8 cellular contexts compared by ENCODE assay signal in the genomic region with DNA sequence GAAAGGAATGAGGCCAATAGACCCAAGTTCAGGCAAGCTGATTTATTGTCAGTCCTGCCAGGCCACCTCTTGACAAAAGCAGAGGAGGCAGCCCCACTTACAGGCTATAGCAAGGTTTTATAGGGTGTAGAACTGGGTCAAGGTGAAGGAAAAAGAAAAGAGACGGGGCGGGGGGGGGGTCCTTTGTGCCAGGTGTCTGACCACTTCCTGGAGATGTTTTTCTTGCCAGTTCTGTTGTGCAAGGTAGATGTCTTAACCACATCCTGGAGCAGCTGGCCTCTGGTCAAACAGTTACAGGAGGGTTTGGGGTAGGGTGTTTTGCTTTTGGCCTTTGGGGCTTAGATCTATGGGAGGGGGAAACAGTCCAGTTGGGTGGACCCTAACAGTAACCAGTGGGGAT.
DNase-seq lines count a peak whose midpoint lies in the region; ATAC-seq, FAIRE-seq and TF ChIP-seq lines count a peak whose summit lies in the region.
"Not testable (repeated sequence)": the region's sequence is repeated elsewhere in the genome, so short reads cannot be mapped to it uniquely, and the experiment has no call there.

No MANE protein-coding gene starts in this region.

- H3K4me2 ChIP-seq in DOHH2 (ENCODE audit: low read length), result peak overlapping the region; percentile 51
- peak overlapping the region; percentile 32 for H3K4me2 ChIP-seq in GM12878 (ENCODE audit: control insufficient read depth, insufficient read depth)

- CTCF ChIA-PET in GM12878 (lab: Yijun Ruan, JAX), result interaction anchor here (0.7 to 2.3 kb wide), 5 partner anchors 11 to 1145 kb away, joined by 3 to 7 read pairs (median 4); no protein-coding TSS in a partner anchor

- peak; percentile 66 for FAIRE-seq in GM12878 (lab: Jason Lieb, UNC)
- not testable (repeated sequence) for FAIRE-seq in small intestine (lab: Jason Lieb, UNC)

- BruUV-seq in GM12878 (replicated peaks; lab: Mats Ljungman, UMichigan), result not testable (repeated sequence)

- peaks cover 54% of the 10 kb centered on the region for H3K4me1 Mint-ChIP-seq in activated CD4-positive, alpha-beta T cell treated with anti-CD3 and anti-CD28 coated beads, Interleukin-2, amount 10 ng/mL, durations not matched to agents 24 days and 14 days

- POLR2A ChIA-PET in GM12878 (lab: Charles Lee), result not testable (repeated sequence)

- peak overlapping the region; percentile 90 for H3K27ac Mint-ChIP-seq in activated CD4-positive, alpha-beta T cell treated with anti-CD3 and anti-CD28 coated beads, Interleukin-2, amount 10 ng/mL, durations not matched to agents 24 days and 14 days

- TF ChIP-seq RAD21 in GM12878 (IDR thresholded peaks at IDR 0.05; ENCODE audit: insufficient read depth, low read depth, low read length), result peak; percentile 29; the same call in 1 of the 2 replicates

- not testable (repeated sequence) for TF ChIP-seq POLR2A in NB4 (IDR thresholded peaks at IDR 0.05; ENCODE audit: extremely low read depth, insufficient read length); GM12878 (IDR thresholded peaks at IDR 0.05; ENCODE audit: low read depth, low read length)

- SMC1A ChIA-PET in GM12878 (lab: Charles Lee; ENCODE audit: uncharacterized antibody, unreplicated experiment), result interaction anchor here (0.9 to 1.3 kb wide), 4 partner anchors 8 to 1145 kb away, joined by 3 to 7 read pairs (median 3); no protein-coding TSS in a partner anchor

- H3K36me3 ChIP-seq in DOHH2 (ENCODE audit: control insufficient read depth, low read length), result peaks cover 46% of the 10 kb centered on the region
- not testable (repeated sequence) for H3K36me3 ChIP-seq in GM12878 (ENCODE audit: control insufficient read depth in 2 of 2, insufficient read depth in 2 of 2, low read length in 1 of 2); small intestine (ENCODE audit: control insufficient read depth in 2 of 2, insufficient read depth in 2 of 2, low read length in 2 of 2)

- not testable (repeated sequence) for H2AFZ ChIP-seq in GM12878 (ENCODE audit: control insufficient read depth, low read depth, low read length)

- H3K9me3 ChIP-seq in DOHH2 (ENCODE audit: control insufficient read depth, insufficient read depth, low read length), result peaks cover 30% of the 10 kb centered on the region
- H3K9me3 ChIP-seq in GM12878 (replicated peaks; ENCODE audit: control insufficient read depth, insufficient read depth, low read length); small intestine (ENCODE audit: control insufficient read depth, low read depth): not testable (repeated sequence)

- not testable (repeated sequence) for H3K27me3 ChIP-seq in DOHH2 (ENCODE audit: control insufficient read depth, low read length); GM12878 (replicated peaks in 1 of 2; ENCODE audit: control insufficient read depth in 2 of 2, insufficient read depth in 2 of 2, low read length in 1 of 2); small intestine (ENCODE audit: control insufficient read depth in 2 of 2, insufficient read depth in 2 of 2, low read length in 2 of 2)

- peaks cover 30% of the 10 kb centered on the region for H3K4me1 ChIP-seq in DOHH2 (ENCODE audit: control insufficient read depth, low read length)
- not testable (repeated sequence) for H3K4me1 ChIP-seq in GM12878 (ENCODE audit: control insufficient read depth, insufficient read depth, low read length); small intestine (ENCODE audit: control insufficient read depth in 2 of 2, insufficient read depth in 1 of 2, low read depth in 1 of 2, low read length in 1 of 2)

- H3K4me3 Mint-ChIP-seq in activated CD4-positive, alpha-beta T cell treated with anti-CD3 and anti-CD28 coated beads, Interleukin-2, amount 10 ng/mL, durations not matched to agents 24 days and 14 days, result peak overlapping the region; percentile 64

- H3K9me3 Mint-ChIP-seq in activated CD4-positive, alpha-beta T cell treated with anti-CD3 and anti-CD28 coated beads, Interleukin-2, amount 10 ng/mL, durations not matched to agents 24 days and 14 days, result not testable (repeated sequence)

- H4K20me1 ChIP-seq in DOHH2 (ENCODE audit: control insufficient read depth, insufficient read depth, low read depth, low read length); GM12878 (ENCODE audit: control insufficient read depth, insufficient read depth): not testable (repeated sequence)

- H3K9ac ChIP-seq in GM12878 (ENCODE audit: control insufficient read depth, insufficient read depth, low read length), result not testable (repeated sequence)

- H3K27me3 Mint-ChIP-seq in activated CD4-positive, alpha-beta T cell treated with anti-CD3 and anti-CD28 coated beads, Interleukin-2, amount 10 ng/mL, durations not matched to agents 24 days and 14 days, result not testable (repeated sequence)

- H3K27ac ChIP-seq in DOHH2 (ENCODE audit: low read depth, low read length), result peak overlapping the region; percentile 84
- peak overlapping the region; percentile 82 for H3K27ac ChIP-seq in GM12878 (ENCODE audit: control insufficient read depth, insufficient read depth)
- peak overlapping the region; percentile 54 to 79 for H3K27ac ChIP-seq in small intestine (ENCODE audit: low read depth in 1 of 2, low read length in 1 of 2)

- DNase-seq in NB4 (ENCODE audit: low read depth) (peak; percentile 76), small intestine (peak; percentile 16)
- DNase-seq in activated CD4-positive, alpha-beta T cell treated with anti-CD3 and anti-CD28 coated beads, Interleukin-2, amount 10 ng/mL, durations not matched to agents 24 days and 14 days, result peak; percentile 78
- not testable (repeated sequence) for DNase-seq in GM12878 (ENCODE audit: low read depth, low spot score)

- 5% methylated on average over 2 of the region's 2 CpGs for WGBS in GM12878 (ENCODE audit: insufficient coverage, insufficient replicate concordance, low lambda C conversion rate, missing lambda C conversion rate)
- WGBS in small intestine, 3 donors, result 15 to 43% (median 42%) methylated on average over 2 of the region's 2 CpGs

- peak; percentile 31 to 67; a peak in 1 of 4 replicates for TF ChIP-seq EP300 in GM12878 (IDR thresholded peaks at IDR 0.05; ENCODE audit: borderline replicate concordance in 1 of 2, control insufficient read depth in 1 of 2, low read depth in 2 of 2, low read length in 2 of 2)

- not testable (repeated sequence) for H3K9me2 ChIP-seq in DOHH2 (replicated peaks; ENCODE audit: control insufficient read depth, low read length)

- H3F3A ChIP-seq in DOHH2 (ENCODE audit: control insufficient read depth, insufficient read depth), result not testable (repeated sequence)

- in situ Hi-C loops in GM12878 (cut with MboI), result loop anchor here (10.0 kb wide), 1 partner anchor 1149 kb away; no protein-coding TSS in a partner anchor

- intact Hi-C loops in activated CD4-positive, alpha-beta T cell treated with anti-CD3 and anti-CD28 coated beads, Interleukin-2, amount 10 ng/mL, durations not matched to agents 24 days and 14 days (cut with micrococcal nuclease), result loop anchor here (10.0 kb wide), 1 partner anchor 1389 kb away; no protein-coding TSS in a partner anchor
- intact Hi-C loops in GM12878 (cut with micrococcal nuclease; ENCODE audit: unreplicated experiment), result loop anchor here (5.0 kb wide), 1 partner anchor 76 kb away; no protein-coding TSS in a partner anchor

- H3K36me3 Mint-ChIP-seq in activated CD4-positive, alpha-beta T cell treated with anti-CD3 and anti-CD28 coated beads, Interleukin-2, amount 10 ng/mL, durations not matched to agents 24 days and 14 days (ENCODE audit: low read depth), result not testable (repeated sequence)

- peak; percentile 59 for ATAC-seq in GM19372 (IDR thresholded peaks at IDR 0.05; ENCODE audit: low read depth, unreplicated experiment)
- ATAC-seq in HG02642 (IDR thresholded peaks at IDR 0.05; ENCODE audit: poor library complexity, unreplicated experiment), result peak; percentile 76
- peak; percentile 79 for ATAC-seq in HG03342 (IDR thresholded peaks at IDR 0.05; ENCODE audit: unreplicated experiment)
- ATAC-seq in GM12878, result peak; percentile 90

- not testable (repeated sequence) for H3K79me2 ChIP-seq in DOHH2 (ENCODE audit: control insufficient read depth, low read length); GM12878 (ENCODE audit: control insufficient read depth, insufficient read depth, low read length)

- RAD21 ChIA-PET in GM12878 (lab: Charles Lee; ENCODE audit: unreplicated experiment), result interaction anchor here (1.6 kb wide), 1 partner anchor 1144 kb away, joined by 5 read pairs; no protein-coding TSS in a partner anchor

- H3K4me3 ChIP-seq in DOHH2 (ENCODE audit: low read length), result peak overlapping the region; percentile 33
- not testable (repeated sequence) for H3K4me3 ChIP-seq in NB4 (ENCODE audit: low read depth, low read length); GM12878; small intestine (ENCODE audit: low read depth in 1 of 2, low read length in 2 of 2)

- TF ChIP-seq CTCF in DOHH2 (IDR thresholded peaks at IDR 0.05; ENCODE audit: low read depth, low read length, poor library complexity, severe bottlenecking); NB4 (IDR thresholded peaks at IDR 0.05; ENCODE audit: low read depth, low read length); GM12878 (IDR thresholded peaks at IDR 0.05 in 2 of 3, conservative IDR thresholded peaks at IDR 0.05 in 1 of 3; ENCODE audit: control insufficient read depth in 2 of 3, extremely low read depth in 1 of 3, insufficient read depth in 1 of 3, low read depth in 3 of 3, low read length in 3 of 3): not testable (repeated sequence)

TF ChIP-seq in GM12878, 131 proteins besides CTCF, POLR2A, EP300 and RAD21 (continues in another document):
- peak; percentile 86 for TF ChIP-seq TCF3 (IDR thresholded peaks at IDR 0.05; ENCODE audit: borderline replicate concordance, insufficient read depth, low read depth, low read length)
- peak; percentile 60; the same call in 1 of the 2 replicates for TF ChIP-seq CBFB (IDR thresholded peaks at IDR 0.05; ENCODE audit: low read depth)
- 0 out of 2 replicates have a peak, but pooled peaks have one; percentile 20 for TF ChIP-seq NR2F1 (conservative IDR thresholded peaks at IDR 0.05)
- TF ChIP-seq SP1 (IDR thresholded peaks at IDR 0.05; ENCODE audit: low read depth, low read length), result peak; percentile 6
- TF ChIP-seq CBX5 (IDR thresholded peaks at IDR 0.05; ENCODE audit: low read depth), result 0 out of 2 replicates have a peak, but pooled peaks have one; percentile 21
- TF ChIP-seq ETV6 (conservative IDR thresholded peaks at IDR 0.05 in 1 of 2, IDR thresholded peaks at IDR 0.05 in 1 of 2; ENCODE audit: borderline replicate concordance in 1 of 2, low read depth in 1 of 2), result peak in 1 of 2 experiments; percentile 33; a peak in 1 of 4 replicates
- peak; percentile 85 for TF ChIP-seq RUNX3 (IDR thresholded peaks at IDR 0.05; ENCODE audit: low read length)
- TF ChIP-seq TCF12 (IDR thresholded peaks at IDR 0.05; ENCODE audit: low read depth, low read length), result peak; percentile 87; the same call in 1 of the 2 replicates
- peak in 1 of 2 experiments; percentile 4; a peak in 2 of 4 replicates for TF ChIP-seq IKZF2 (IDR thresholded peaks at IDR 0.05)
- TF ChIP-seq MYB (IDR thresholded peaks at IDR 0.05; ENCODE audit: borderline replicate concordance, low read depth, low read length), result 0 out of 2 replicates have a peak, but pooled peaks have one; percentile 13
